In the genomic region with DNA sequence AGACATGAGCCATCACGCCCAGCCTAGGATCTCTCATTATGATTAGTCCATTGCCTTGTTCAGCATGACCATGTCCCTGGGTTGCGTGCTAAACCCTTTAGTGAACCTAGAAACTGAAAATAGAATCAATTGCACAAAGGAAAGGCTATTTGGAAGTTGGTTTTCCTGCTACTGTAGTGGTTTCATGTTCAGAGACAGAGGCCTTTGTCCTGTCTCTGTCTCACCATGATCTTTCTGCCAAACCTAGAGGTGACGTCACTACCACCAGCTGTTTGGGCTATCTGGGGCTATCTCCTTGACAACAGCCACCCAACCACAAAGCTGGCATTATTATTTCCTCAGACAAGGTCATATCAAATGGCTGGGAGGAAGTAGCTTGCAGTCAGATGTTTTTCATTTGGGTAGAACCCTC, we compare ENCODE assay signal across 1 cellular context.
TF ChIP-seq lines count a peak whose summit lies in the region.

No MANE protein-coding gene starts in this region.

TF ChIP-seq in K562, 482 proteins besides CTCF, POLR2A, EP300 and RAD21 (continued from another document and continues in another):
- TF ChIP-seq, protein P1, sequence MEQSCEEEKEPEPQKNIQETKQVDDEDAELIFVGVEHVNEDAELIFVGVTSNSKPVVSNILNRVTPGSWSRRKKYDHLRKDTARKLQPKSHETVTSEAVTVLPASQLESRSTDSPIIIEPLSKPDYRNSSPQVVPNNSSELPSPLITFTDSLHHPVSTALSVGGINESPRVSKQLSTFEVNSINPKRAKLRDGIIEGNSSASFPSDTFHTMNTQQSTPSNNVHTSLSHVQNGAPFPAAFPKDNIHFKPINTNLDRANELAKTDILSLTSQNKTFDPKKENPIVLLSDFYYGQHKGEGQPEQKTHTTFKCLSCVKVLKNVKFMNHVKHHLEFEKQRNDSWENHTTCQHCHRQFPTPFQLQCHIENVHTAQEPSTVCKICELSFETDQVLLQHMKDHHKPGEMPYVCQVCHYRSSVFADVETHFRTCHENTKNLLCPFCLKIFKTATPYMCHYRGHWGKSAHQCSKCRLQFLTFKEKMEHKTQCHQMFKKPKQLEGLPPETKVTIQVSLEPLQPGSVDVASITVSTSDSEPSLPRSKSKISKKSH (CRISPR knock-in tag; IDR thresholded peaks at IDR 0.05): no peak
- TF ChIP-seq, protein P2, sequence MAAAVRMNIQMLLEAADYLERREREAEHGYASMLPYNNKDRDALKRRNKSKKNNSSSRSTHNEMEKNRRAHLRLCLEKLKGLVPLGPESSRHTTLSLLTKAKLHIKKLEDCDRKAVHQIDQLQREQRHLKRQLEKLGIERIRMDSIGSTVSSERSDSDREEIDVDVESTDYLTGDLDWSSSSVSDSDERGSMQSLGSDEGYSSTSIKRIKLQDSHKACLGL (CRISPR knock-in tag; IDR thresholded peaks at IDR 0.05; ENCODE audit: borderline replicate concordance, poor library complexity, severe bottlenecking): no peak
- no peak for TF ChIP-seq PHB2 (IDR thresholded peaks at IDR 0.05; ENCODE audit: low read depth)
- TF ChIP-seq, protein P3, sequence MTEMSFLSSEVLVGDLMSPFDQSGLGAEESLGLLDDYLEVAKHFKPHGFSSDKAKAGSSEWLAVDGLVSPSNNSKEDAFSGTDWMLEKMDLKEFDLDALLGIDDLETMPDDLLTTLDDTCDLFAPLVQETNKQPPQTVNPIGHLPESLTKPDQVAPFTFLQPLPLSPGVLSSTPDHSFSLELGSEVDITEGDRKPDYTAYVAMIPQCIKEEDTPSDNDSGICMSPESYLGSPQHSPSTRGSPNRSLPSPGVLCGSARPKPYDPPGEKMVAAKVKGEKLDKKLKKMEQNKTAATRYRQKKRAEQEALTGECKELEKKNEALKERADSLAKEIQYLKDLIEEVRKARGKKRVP (CRISPR knock-in tag; IDR thresholded peaks at IDR 0.05): no peak
- no peak for TF ChIP-seq IRF2 (CRISPR knock-in tag; IDR thresholded peaks at IDR 0.05)
- TF ChIP-seq, protein P4, sequence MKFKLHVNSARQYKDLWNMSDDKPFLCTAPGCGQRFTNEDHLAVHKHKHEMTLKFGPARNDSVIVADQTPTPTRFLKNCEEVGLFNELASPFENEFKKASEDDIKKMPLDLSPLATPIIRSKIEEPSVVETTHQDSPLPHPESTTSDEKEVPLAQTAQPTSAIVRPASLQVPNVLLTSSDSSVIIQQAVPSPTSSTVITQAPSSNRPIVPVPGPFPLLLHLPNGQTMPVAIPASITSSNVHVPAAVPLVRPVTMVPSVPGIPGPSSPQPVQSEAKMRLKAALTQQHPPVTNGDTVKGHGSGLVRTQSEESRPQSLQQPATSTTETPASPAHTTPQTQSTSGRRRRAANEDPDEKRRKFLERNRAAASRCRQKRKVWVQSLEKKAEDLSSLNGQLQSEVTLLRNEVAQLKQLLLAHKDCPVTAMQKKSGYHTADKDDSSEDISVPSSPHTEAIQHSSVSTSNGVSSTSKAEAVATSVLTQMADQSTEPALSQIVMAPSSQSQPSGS (CRISPR knock-in tag; IDR thresholded peaks at IDR 0.05): peak; percentile 80; the same call in 1 of the 2 replicates
- TF ChIP-seq, protein P5, sequence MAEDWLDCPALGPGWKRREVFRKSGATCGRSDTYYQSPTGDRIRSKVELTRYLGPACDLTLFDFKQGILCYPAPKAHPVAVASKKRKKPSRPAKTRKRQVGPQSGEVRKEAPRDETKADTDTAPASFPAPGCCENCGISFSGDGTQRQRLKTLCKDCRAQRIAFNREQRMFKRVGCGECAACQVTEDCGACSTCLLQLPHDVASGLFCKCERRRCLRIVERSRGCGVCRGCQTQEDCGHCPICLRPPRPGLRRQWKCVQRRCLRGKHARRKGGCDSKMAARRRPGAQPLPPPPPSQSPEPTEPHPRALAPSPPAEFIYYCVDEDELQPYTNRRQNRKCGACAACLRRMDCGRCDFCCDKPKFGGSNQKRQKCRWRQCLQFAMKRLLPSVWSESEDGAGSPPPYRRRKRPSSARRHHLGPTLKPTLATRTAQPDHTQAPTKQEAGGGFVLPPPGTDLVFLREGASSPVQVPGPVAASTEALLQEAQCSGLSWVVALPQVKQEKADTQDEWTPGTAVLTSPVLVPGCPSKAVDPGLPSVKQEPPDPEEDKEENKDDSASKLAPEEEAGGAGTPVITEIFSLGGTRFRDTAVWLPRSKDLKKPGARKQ (CRISPR knock-in tag; IDR thresholded peaks at IDR 0.05): no peak
- no peak for TF ChIP-seq ZNF133 (CRISPR knock-in tag; IDR thresholded peaks at IDR 0.05)
- TF ChIP-seq SMARCA5 (IDR thresholded peaks at IDR 0.05): no peak
- TF ChIP-seq TBP (optimal IDR thresholded peaks at IDR 0.05; ENCODE audit: low read depth, low read length): no peak
- TF ChIP-seq ZNF561 (CRISPR knock-in tag; conservative IDR thresholded peaks at IDR 0.05): no peak
- TF ChIP-seq, protein P6, sequence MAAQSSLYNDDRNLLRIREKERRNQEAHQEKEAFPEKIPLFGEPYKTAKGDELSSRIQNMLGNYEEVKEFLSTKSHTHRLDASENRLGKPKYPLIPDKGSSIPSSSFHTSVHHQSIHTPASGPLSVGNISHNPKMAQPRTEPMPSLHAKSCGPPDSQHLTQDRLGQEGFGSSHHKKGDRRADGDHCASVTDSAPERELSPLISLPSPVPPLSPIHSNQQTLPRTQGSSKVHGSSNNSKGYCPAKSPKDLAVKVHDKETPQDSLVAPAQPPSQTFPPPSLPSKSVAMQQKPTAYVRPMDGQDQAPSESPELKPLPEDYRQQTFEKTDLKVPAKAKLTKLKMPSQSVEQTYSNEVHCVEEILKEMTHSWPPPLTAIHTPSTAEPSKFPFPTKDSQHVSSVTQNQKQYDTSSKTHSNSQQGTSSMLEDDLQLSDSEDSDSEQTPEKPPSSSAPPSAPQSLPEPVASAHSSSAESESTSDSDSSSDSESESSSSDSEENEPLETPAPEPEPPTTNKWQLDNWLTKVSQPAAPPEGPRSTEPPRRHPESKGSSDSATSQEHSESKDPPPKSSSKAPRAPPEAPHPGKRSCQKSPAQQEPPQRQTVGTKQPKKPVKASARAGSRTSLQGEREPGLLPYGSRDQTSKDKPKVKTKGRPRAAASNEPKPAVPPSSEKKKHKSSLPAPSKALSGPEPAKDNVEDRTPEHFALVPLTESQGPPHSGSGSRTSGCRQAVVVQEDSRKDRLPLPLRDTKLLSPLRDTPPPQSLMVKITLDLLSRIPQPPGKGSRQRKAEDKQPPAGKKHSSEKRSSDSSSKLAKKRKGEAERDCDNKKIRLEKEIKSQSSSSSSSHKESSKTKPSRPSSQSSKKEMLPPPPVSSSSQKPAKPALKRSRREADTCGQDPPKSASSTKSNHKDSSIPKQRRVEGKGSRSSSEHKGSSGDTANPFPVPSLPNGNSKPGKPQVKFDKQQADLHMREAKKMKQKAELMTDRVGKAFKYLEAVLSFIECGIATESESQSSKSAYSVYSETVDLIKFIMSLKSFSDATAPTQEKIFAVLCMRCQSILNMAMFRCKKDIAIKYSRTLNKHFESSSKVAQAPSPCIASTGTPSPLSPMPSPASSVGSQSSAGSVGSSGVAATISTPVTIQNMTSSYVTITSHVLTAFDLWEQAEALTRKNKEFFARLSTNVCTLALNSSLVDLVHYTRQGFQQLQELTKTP (IDR thresholded peaks at IDR 0.05; ENCODE audit: low read depth in 1 of 2, partially characterized antibody in 2 of 2): no peak
- TF ChIP-seq, protein P7, sequence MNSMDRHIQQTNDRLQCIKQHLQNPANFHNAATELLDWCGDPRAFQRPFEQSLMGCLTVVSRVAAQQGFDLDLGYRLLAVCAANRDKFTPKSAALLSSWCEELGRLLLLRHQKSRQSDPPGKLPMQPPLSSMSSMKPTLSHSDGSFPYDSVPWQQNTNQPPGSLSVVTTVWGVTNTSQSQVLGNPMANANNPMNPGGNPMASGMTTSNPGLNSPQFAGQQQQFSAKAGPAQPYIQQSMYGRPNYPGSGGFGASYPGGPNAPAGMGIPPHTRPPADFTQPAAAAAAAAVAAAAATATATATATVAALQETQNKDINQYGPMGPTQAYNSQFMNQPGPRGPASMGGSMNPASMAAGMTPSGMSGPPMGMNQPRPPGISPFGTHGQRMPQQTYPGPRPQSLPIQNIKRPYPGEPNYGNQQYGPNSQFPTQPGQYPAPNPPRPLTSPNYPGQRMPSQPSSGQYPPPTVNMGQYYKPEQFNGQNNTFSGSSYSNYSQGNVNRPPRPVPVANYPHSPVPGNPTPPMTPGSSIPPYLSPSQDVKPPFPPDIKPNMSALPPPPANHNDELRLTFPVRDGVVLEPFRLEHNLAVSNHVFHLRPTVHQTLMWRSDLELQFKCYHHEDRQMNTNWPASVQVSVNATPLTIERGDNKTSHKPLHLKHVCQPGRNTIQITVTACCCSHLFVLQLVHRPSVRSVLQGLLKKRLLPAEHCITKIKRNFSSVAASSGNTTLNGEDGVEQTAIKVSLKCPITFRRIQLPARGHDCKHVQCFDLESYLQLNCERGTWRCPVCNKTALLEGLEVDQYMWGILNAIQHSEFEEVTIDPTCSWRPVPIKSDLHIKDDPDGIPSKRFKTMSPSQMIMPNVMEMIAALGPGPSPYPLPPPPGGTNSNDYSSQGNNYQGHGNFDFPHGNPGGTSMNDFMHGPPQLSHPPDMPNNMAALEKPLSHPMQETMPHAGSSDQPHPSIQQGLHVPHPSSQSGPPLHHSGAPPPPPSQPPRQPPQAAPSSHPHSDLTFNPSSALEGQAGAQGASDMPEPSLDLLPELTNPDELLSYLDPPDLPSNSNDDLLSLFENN (IDR thresholded peaks at IDR 0.05; ENCODE audit: low read depth in 2 of 2, low read length in 2 of 2): no peak
- TF ChIP-seq ZFX (CRISPR knock-in tag; IDR thresholded peaks at IDR 0.05): no peak
- TF ChIP-seq POLR2G (IDR thresholded peaks at IDR 0.05; ENCODE audit: low read depth, low read length): no peak
- TF ChIP-seq ZNF253 (CRISPR knock-in tag; conservative IDR thresholded peaks at IDR 0.05): no peak
- TF ChIP-seq FOXJ2 (tag; IDR thresholded peaks at IDR 0.05): no peak
- no peak for TF ChIP-seq ZNF134 (CRISPR knock-in tag; conservative IDR thresholded peaks at IDR 0.05)
- no peak for TF ChIP-seq MEF2D (tag; conservative IDR thresholded peaks at IDR 0.05; ENCODE audit: low read depth)
- TF ChIP-seq RFX1 (IDR thresholded peaks at IDR 0.05): peak; percentile 86
- no peak for TF ChIP-seq PHF21A (IDR thresholded peaks at IDR 0.05; ENCODE audit: borderline replicate concordance, low read depth)
- TF ChIP-seq, protein P8, sequence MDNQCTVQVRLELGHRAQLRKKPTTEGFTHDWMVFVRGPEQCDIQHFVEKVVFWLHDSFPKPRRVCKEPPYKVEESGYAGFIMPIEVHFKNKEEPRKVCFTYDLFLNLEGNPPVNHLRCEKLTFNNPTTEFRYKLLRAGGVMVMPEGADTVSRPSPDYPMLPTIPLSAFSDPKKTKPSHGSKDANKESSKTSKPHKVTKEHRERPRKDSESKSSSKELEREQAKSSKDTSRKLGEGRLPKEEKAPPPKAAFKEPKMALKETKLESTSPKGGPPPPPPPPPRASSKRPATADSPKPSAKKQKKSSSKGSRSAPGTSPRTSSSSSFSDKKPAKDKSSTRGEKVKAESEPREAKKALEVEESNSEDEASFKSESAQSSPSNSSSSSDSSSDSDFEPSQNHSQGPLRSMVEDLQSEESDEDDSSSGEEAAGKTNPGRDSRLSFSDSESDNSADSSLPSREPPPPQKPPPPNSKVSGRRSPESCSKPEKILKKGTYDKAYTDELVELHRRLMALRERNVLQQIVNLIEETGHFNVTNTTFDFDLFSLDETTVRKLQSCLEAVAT (IDR thresholded peaks at IDR 0.05): no peak
- TF ChIP-seq, protein P9, sequence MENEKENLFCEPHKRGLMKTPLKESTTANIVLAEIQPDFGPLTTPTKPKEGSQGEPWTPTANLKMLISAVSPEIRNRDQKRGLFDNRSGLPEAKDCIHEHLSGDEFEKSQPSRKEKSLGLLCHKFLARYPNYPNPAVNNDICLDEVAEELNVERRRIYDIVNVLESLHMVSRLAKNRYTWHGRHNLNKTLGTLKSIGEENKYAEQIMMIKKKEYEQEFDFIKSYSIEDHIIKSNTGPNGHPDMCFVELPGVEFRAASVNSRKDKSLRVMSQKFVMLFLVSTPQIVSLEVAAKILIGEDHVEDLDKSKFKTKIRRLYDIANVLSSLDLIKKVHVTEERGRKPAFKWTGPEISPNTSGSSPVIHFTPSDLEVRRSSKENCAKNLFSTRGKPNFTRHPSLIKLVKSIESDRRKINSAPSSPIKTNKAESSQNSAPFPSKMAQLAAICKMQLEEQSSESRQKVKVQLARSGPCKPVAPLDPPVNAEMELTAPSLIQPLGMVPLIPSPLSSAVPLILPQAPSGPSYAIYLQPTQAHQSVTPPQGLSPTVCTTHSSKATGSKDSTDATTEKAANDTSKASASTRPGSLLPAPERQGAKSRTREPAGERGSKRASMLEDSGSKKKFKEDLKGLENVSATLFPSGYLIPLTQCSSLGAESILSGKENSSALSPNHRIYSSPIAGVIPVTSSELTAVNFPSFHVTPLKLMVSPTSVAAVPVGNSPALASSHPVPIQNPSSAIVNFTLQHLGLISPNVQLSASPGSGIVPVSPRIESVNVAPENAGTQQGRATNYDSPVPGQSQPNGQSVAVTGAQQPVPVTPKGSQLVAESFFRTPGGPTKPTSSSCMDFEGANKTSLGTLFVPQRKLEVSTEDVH (IDR thresholded peaks at IDR 0.05; ENCODE audit: low read depth, partially characterized antibody): no peak
- TF ChIP-seq, protein P10, sequence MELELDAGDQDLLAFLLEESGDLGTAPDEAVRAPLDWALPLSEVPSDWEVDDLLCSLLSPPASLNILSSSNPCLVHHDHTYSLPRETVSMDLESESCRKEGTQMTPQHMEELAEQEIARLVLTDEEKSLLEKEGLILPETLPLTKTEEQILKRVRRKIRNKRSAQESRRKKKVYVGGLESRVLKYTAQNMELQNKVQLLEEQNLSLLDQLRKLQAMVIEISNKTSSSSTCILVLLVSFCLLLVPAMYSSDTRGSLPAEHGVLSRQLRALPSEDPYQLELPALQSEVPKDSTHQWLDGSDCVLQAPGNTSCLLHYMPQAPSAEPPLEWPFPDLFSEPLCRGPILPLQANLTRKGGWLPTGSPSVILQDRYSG (tag; conservative IDR thresholded peaks at IDR 0.05; ENCODE audit: low read depth): 0 out of 2 replicates have a peak, but pooled peaks have one; percentile 45
- TF ChIP-seq ZNF764 (CRISPR knock-in tag; IDR thresholded peaks at IDR 0.05; ENCODE audit: low read depth): no peak
- TF ChIP-seq, protein P11, sequence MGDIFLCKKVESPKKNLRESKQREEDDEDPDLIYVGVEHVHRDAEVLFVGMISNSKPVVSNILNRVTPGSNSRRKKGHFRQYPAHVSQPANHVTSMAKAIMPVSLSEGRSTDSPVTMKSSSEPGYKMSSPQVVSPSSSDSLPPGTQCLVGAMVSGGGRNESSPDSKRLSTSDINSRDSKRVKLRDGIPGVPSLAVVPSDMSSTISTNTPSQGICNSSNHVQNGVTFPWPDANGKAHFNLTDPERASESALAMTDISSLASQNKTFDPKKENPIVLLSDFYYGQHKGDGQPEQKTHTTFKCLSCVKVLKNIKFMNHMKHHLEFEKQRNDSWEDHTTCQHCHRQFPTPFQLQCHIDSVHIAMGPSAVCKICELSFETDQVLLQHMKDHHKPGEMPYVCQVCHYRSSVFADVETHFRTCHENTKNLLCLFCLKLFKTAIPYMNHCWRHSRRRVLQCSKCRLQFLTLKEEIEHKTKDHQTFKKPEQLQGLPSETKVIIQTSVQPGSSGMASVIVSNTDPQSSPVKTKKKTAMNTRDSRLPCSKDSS (IDR thresholded peaks at IDR 0.05; ENCODE audit: low read depth, partially characterized antibody): no peak
- no peak for TF ChIP-seq NBN (IDR thresholded peaks at IDR 0.05; ENCODE audit: low read depth)
- TF ChIP-seq RAD51 (IDR thresholded peaks at IDR 0.05; ENCODE audit: borderline replicate concordance, low read depth): no peak
- TF ChIP-seq RBBP5 (IDR thresholded peaks at IDR 0.05; ENCODE audit: borderline replicate concordance, insufficient read depth, low read length, poor library complexity, severe bottlenecking): no peak
- no peak for TF ChIP-seq SMAD1 (IDR thresholded peaks at IDR 0.05; ENCODE audit: low read depth, low read length, partially characterized antibody)
- TF ChIP-seq ZNF408 (CRISPR knock-in tag; IDR thresholded peaks at IDR 0.05; ENCODE audit: low read depth): no peak
- TF ChIP-seq ELF2 (CRISPR knock-in tag; IDR thresholded peaks at IDR 0.05): no peak
- TF ChIP-seq ZNF165 (CRISPR knock-in tag; IDR thresholded peaks at IDR 0.05; ENCODE audit: borderline replicate concordance): no peak
- no peak for TF ChIP-seq NUFIP1 (IDR thresholded peaks at IDR 0.05; ENCODE audit: partially characterized antibody)
- no peak for TF ChIP-seq HDGF (IDR thresholded peaks at IDR 0.05)
